Comparison of ENCODE assay signal across 15 cellular contexts in the genomic region with DNA sequence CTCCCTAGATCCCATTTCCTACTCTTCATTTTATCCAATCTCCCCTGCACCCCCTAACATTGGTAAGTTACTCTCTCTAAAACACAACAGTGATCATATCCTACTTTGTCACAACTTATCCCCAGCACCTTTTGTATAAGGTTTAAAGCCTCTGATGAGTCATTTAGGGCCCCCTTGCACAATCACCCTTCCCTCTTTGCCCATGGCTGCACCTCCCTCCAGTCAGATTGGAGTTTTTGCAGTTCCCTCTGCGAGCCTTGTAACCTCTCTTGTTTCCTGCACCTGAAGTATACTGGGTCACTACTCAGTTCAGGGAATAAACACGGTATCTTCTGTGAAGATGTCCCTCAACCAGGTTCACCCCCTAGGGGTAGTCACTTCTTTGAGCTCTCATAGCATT. TPM values are rescaled to one million over a fixed set of nuclear protein-coding genes. Genes with fewer than 3 reads are reported as not detected.
DNase-seq lines count a peak whose midpoint lies in the region; ATAC-seq and TF ChIP-seq lines count a peak whose summit lies in the region.
"Had no signal": no experiment of that assay in that cellular context is flagged by ENCODE, and none has a peak within 500 bp of the region (broad histone marks: within the 10 kb centered on the region; RNA-seq: fewer than 3 reads in every experiment).

No MANE protein-coding gene starts in this region.

- peaks cover 8 to 23% (median 18%) of the 10 kb centered on the region in 11 experiments; a peak in 21 of 22 replicates for H3K9me3 ChIP-seq in BLaER1 treated with 17β-estradiol and CSF1 and Interleukin-3, amounts not matched to agents 10 nM and 100 nM (replicated peaks in 1 of 11)
- H3K9me3 ChIP-seq in HCT116 (ENCODE audit: control insufficient read depth in 1 of 2, insufficient read depth in 1 of 2, low read depth in 1 of 2, low read length in 2 of 2) (no peaks in the 10 kb centered on the region), PC-3 (ENCODE audit: low read length) (no peaks in the 10 kb centered on the region)
- H3K9me3 ChIP-seq: ascending aorta had no signal

- DNase-seq in HCT116 (ENCODE audit: low read depth, low spot score) (no peak), PC-3 (peak; percentile 64), foreskin keratinocyte (peak in 1 of 2 donors; percentile 61), left lobe of liver (ENCODE audit: low spot score) (no peak), NCI-H2196 treated with DMSO at 0.1 percent for 48 hours (lab: John Stamatoyannopoulos, UW; ENCODE audit: unreplicated experiment) (no peak)
- no peak for DNase-seq in activated CD4-positive, alpha-beta memory T cell treated with anti-CD3 and anti-CD28 coated beads, Interleukin-2, amount 10 ng/mL, durations not matched to agents 7 days and 5 days
- DNase-seq: activated CD4-positive, alpha-beta T cell treated with anti-CD3 and anti-CD28 coated beads, Interleukin-2, amount 50 U/mL, for 4 hours; DMS79; NCI-H1436 treated with DMSO at 0.1 percent for 48 hours; NCI-H510A treated with DMSO at 0.1 percent for 48 hours; small intestine had no signal

- peak overlapping the region in 7 of 11 experiments; percentile 10 to 69 (median 58); a peak in 12 of 22 replicates for H3K4me2 ChIP-seq in BLaER1 treated with 17β-estradiol and CSF1 and Interleukin-3, amounts not matched to agents 10 nM and 100 nM
- no peak overlapping the region for H3K4me2 ChIP-seq in HCT116 (ENCODE audit: low read length)
- no peak overlapping the region for H3K4me2 ChIP-seq in PC-3 (ENCODE audit: low read length)

- TF ChIP-seq RAD21 in HCT116 (IDR thresholded peaks at IDR 0.05; ENCODE audit: low read depth) = no peak

- intact Hi-C loops in HCT116 (cut with micrococcal nuclease) (no loop called here), PC-3 (cut with micrococcal nuclease) (no loop called here)

- H3K27me3 Mint-ChIP-seq in activated CD4-positive, alpha-beta memory T cell treated with anti-CD3 and anti-CD28 coated beads, Interleukin-2, amount 10 ng/mL, durations not matched to agents 7 days and 5 days = peaks cover 59% of the 10 kb centered on the region

- H4K20me1 ChIP-seq in BLaER1 treated with 17β-estradiol and CSF1 and Interleukin-3, amounts not matched to agents 10 nM and 100 nM = no peaks in the 10 kb centered on the region
- no peaks in the 10 kb centered on the region for H4K20me1 ChIP-seq in HCT116 (ENCODE audit: insufficient read depth)
- H4K20me1 ChIP-seq in PC-3 (ENCODE audit: low read length) = no peaks in the 10 kb centered on the region

- TF ChIP-seq CTCF in HCT116 (IDR thresholded peaks at IDR 0.05 in 2 of 3, conservative IDR thresholded peaks at IDR 0.05 in 1 of 3; ENCODE audit: borderline replicate concordance in 1 of 3, insufficient read depth in 1 of 3, low read depth in 2 of 3, low read length in 2 of 3) (no peak), PC-3 (conservative IDR thresholded peaks at IDR 0.05; ENCODE audit: low read depth, low read length) (no peak), foreskin keratinocyte (conservative IDR thresholded peaks at IDR 0.05) (no peak)

- H3K4me3 ChIP-seq in BLaER1 treated with 17β-estradiol and CSF1 and Interleukin-3, amounts not matched to agents 10 nM and 100 nM = peak overlapping the region in 1 of 10 experiments; percentile 14; a peak in 1 of 20 replicates
- H3K4me3 ChIP-seq in HCT116 (replicated peaks in 1 of 2; ENCODE audit: low read depth in 1 of 2, low read length in 2 of 2) = no peak overlapping the region
- H3K4me3 ChIP-seq in PC-3 (ENCODE audit: low read length) = no peak overlapping the region
- H3K4me3 ChIP-seq: ascending aorta had no signal

- H3K9me3 Mint-ChIP-seq in activated CD4-positive, alpha-beta memory T cell treated with anti-CD3 and anti-CD28 coated beads, Interleukin-2, amount 10 ng/mL, durations not matched to agents 7 days and 5 days = peaks cover 8% of the 10 kb centered on the region

- H3K9me2 ChIP-seq in HCT116 (ENCODE audit: insufficient read depth) (no peaks in the 10 kb centered on the region), PC-3 (replicated peaks; ENCODE audit: low read length) (no peaks in the 10 kb centered on the region)

- peaks cover 25% of the 10 kb centered on the region for H3K4me1 Mint-ChIP-seq in activated CD4-positive, alpha-beta memory T cell treated with anti-CD3 and anti-CD28 coated beads, Interleukin-2, amount 10 ng/mL, durations not matched to agents 7 days and 5 days

- RAD21 ChIA-PET in HCT116 (lab: Charles Lee; ENCODE audit: low non-redundant PET in 1 of 2, low total read pairs in 2 of 2, uncharacterized antibody in 2 of 2, unreplicated experiment in 2 of 2) = no interaction called here

- H3K79me2 ChIP-seq in HCT116 (ENCODE audit: insufficient read depth, low read length) (no peaks in the 10 kb centered on the region), PC-3 (ENCODE audit: low read length) (no peaks in the 10 kb centered on the region)

- H3K27ac ChIP-seq in BLaER1 treated with 17β-estradiol and CSF1 and Interleukin-3, amounts not matched to agents 10 nM and 100 nM = no peak overlapping the region
- H3K27ac ChIP-seq in HCT116 (ENCODE audit: low read depth, low read length) = no peak overlapping the region
- H3K27ac ChIP-seq in PC-3 (ENCODE audit: low read length) = no peak overlapping the region
- H3K27ac ChIP-seq in foreskin keratinocyte = no peak overlapping the region
- H3K27ac ChIP-seq: ascending aorta had no signal

- BruUV-seq in HCT116 (replicated peaks; lab: Mats Ljungman, UMichigan) = no TSS peak
- no TSS peak for BruUV-seq in PC-3 (replicated peaks; lab: Mats Ljungman, UMichigan)

- no peaks in the 10 kb centered on the region for H3K36me3 ChIP-seq in BLaER1 treated with 17β-estradiol and CSF1 and Interleukin-3, amounts not matched to agents 10 nM and 100 nM
- H3K36me3 ChIP-seq in HCT116 (ENCODE audit: control insufficient read depth in 1 of 2, insufficient read depth in 2 of 2, low read length in 2 of 2) (no peaks in the 10 kb centered on the region), PC-3 (ENCODE audit: low read depth, low read length) (no peaks in the 10 kb centered on the region)
- H3K36me3 ChIP-seq: ascending aorta had no signal

- H2AFZ ChIP-seq in HCT116 (ENCODE audit: low read depth, low read length, poor library complexity, severe bottlenecking) (no peak overlapping the region), PC-3 (ENCODE audit: low read length) (no peak overlapping the region)

- no peak overlapping the region for H3K9ac ChIP-seq in BLaER1 treated with 17β-estradiol and CSF1 and Interleukin-3, amounts not matched to agents 10 nM and 100 nM
- H3K9ac ChIP-seq in HCT116 (ENCODE audit: low read length) (no peak overlapping the region), PC-3 (ENCODE audit: low read length) (no peak overlapping the region)

- H3K36me3 Mint-ChIP-seq in activated CD4-positive, alpha-beta memory T cell treated with anti-CD3 and anti-CD28 coated beads, Interleukin-2, amount 10 ng/mL, durations not matched to agents 7 days and 5 days (ENCODE audit: low read depth) = peaks cover 7% of the 10 kb centered on the region
- H3K36me3 Mint-ChIP-seq: memory B cell had no signal

- no peak for TF ChIP-seq POLR2A in HCT116 (IDR thresholded peaks at IDR 0.05; ENCODE audit: borderline replicate concordance, extremely low read depth, insufficient read depth, insufficient read length)

- no peaks in the 10 kb centered on the region for H3F3A ChIP-seq in PC-3 (ENCODE audit: low read length, unreplicated experiment)

- H3K27ac Mint-ChIP-seq in activated CD4-positive, alpha-beta memory T cell treated with anti-CD3 and anti-CD28 coated beads, Interleukin-2, amount 10 ng/mL, durations not matched to agents 7 days and 5 days = no peak overlapping the region
- H3K27ac Mint-ChIP-seq: memory B cell had no signal

- H3K27me3 ChIP-seq in BLaER1 treated with 17β-estradiol and CSF1 and Interleukin-3, amounts not matched to agents 10 nM and 100 nM = no peaks in the 10 kb centered on the region
- H3K27me3 ChIP-seq in HCT116 (ENCODE audit: insufficient read depth, low read length) (no peaks in the 10 kb centered on the region), PC-3 (ENCODE audit: low read length) (no peaks in the 10 kb centered on the region), foreskin keratinocyte (peaks cover 5% of the 10 kb centered on the region)
- H3K27me3 ChIP-seq: ascending aorta had no signal

- POLR2A ChIA-PET in HCT116 (lab: Charles Lee) = interaction anchor here (0.6 kb wide), 1 partner anchor 129 kb away, joined by 3 read pairs; no protein-coding TSS in a partner anchor
- POLR2A ChIA-PET in PC-3 (lab: Charles Lee; ENCODE audit: unreplicated experiment) = no interaction called here
- POLR2A ChIA-PET in activated CD4-positive, alpha-beta memory T cell treated with anti-CD3 and anti-CD28 coated beads, Interleukin-2, amount 10 ng/mL, durations not matched to agents 7 days and 5 days (lab: Charles Lee) = no interaction called here

- CTCF ChIA-PET in HCT116 (lab: Charles Lee) (no interaction called here), PC-3 (lab: Charles Lee) (no interaction called here)
- CTCF ChIA-PET in activated CD4-positive, alpha-beta memory T cell treated with anti-CD3 and anti-CD28 coated beads, Interleukin-2, amount 10 ng/mL, durations not matched to agents 7 days and 5 days (lab: Charles Lee) = interaction anchor here (0.8 kb wide), 1 partner anchor 12 kb away, joined by 3 read pairs; no protein-coding TSS in a partner anchor

- peaks cover 18 to 51% (median 37%) of the 10 kb centered on the region in 10 experiments for H3K4me1 ChIP-seq in BLaER1 treated with 17β-estradiol and CSF1 and Interleukin-3, amounts not matched to agents 10 nM and 100 nM
- H3K4me1 ChIP-seq in HCT116 (ENCODE audit: control insufficient read depth in 1 of 2, insufficient read depth in 2 of 2, low read length in 2 of 2) = peaks cover 2 to 20% of the 10 kb centered on the region in 2 experiments; a peak in 3 of 4 replicates
- H3K4me1 ChIP-seq in PC-3 (ENCODE audit: insufficient read depth, low read length) = peaks cover 10% of the 10 kb centered on the region
- H3K4me1 ChIP-seq in foreskin keratinocyte = no peaks in the 10 kb centered on the region
- H3K4me1 ChIP-seq: ascending aorta had no signal

- no peak overlapping the region for H3K4me3 Mint-ChIP-seq in activated CD4-positive, alpha-beta memory T cell treated with anti-CD3 and anti-CD28 coated beads, Interleukin-2, amount 10 ng/mL, durations not matched to agents 7 days and 5 days
- H3K4me3 Mint-ChIP-seq: memory B cell had no signal

- ATAC-seq in HCT116 (no peak; the same call in 1 of the 2 replicates), PC-3 (no peak), foreskin keratinocyte (peak; percentile 65), left lobe of liver (no peak), GM19395 (IDR thresholded peaks at IDR 0.05; ENCODE audit: unreplicated experiment) (no peak)

TF ChIP-seq in HCT116, 20 proteins besides CTCF, POLR2A, EP300 and RAD21 (continues in another document):
- TF ChIP-seq ZFX (IDR thresholded peaks at IDR 0.05) = no peak

RNA-seq across cellular contexts. Expression of a gene that starts 55.9 kb away (rescaled TPM):
- total RNA-seq in HCT116 (2021; ENCODE audit: unreplicated experiment) (0.89 TPM), PC-3 (2014; rRNA removed) (0.15 and 0.29 TPM in 2 replicates), foreskin keratinocyte (0.41 and 0.53 TPM in 2 replicates), left lobe of liver (0.10 TPM)
- 0.53 and 0.62 TPM in 2 replicates for polyA plus RNA-seq in HCT116 (2012)
- polyA plus RNA-seq in foreskin keratinocyte = 0.22 and 0.42 TPM in 2 replicates
- under 1 TPM; 0.20 TPM for total RNA-seq in activated CD4-positive, alpha-beta memory T cell treated with anti-CD3 and anti-CD28 coated beads, Interleukin-2, amount 10 ng/mL, durations not matched to agents 7 days and 5 days
- total RNA-seq: ascending aorta had no signal

Comparison
In these comparisons a context has a peak if more than half of its experiments do, and no peak if none do; other contexts are left out.
1. H3K4me2 ChIP-seq: peak in BLaER1 treated with 17β-estradiol and CSF1 and Interleukin-3, amounts not matched to agents 10 nM and 100 nM (7 of 11); none in HCT116 (single experiment) and PC-3 (single experiment).